Comparison of ENCODE assay signal across 25 cellular contexts in the genomic region with DNA sequence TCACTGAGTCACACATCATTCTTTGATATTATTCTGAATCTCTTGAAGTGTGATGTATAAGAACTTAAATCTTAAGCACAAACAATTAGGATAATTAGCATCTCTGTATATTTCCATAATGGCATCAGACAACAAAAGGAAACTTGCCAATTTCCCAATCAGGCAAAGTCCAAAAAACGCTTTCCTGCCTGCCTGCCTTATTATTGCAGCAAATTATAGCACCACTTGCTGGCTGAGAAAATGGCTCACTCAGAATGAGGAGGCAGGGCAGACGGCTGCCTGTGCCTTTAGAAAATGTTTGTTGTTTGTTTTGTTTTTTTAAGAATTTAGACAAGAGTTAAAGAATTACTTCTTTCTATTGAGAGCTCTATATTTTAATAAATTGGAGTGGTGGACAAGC.
"Had no signal": no experiment of that assay in that cellular context is flagged by ENCODE, and none has a peak within 500 bp of the region (broad histone marks: within the 10 kb centered on the region; RNA-seq: fewer than 3 reads in every experiment).

No MANE protein-coding gene starts in this region.

- H3K9me3 ChIP-seq: adrenal gland, body of pancreas, colonic mucosa had no signal

- H3K27ac ChIP-seq: adrenal gland, body of pancreas, colonic mucosa had no signal

- H3K27me3 ChIP-seq: adrenal gland, body of pancreas, colonic mucosa had no signal

- ATAC-seq: activated CD4-positive, alpha-beta T cell treated with anti-CD3 and anti-CD28 coated beads for 36 hours; activated CD8-positive, alpha-beta memory T cell treated with anti-CD3 and anti-CD28 coated beads, Interleukin-2, amount 10 ng/mL, durations not matched to agents 7 days and 5 days; activated CD8-positive, alpha-beta T cell treated with anti-CD3 and anti-CD28 coated beads, Interleukin-2, amount 10 ng/mL, durations not matched to agents 7 days and 5 days; activated naive CD8-positive, alpha-beta T cell treated with anti-CD3 and anti-CD28 coated beads, Interleukin-2, amount 50 U/mL, for 24 hours; body of pancreas; esophagus mucosa had no signal

- H3K4me1 ChIP-seq: adrenal gland, body of pancreas, colonic mucosa had no signal

- H3K36me3 ChIP-seq: adrenal gland, colonic mucosa had no signal

- H3K4me3 ChIP-seq: adrenal gland, body of pancreas, colonic mucosa had no signal

- DNase-seq: activated CD4-positive, alpha-beta memory T cell treated with anti-CD3 and anti-CD28 coated beads for 36 hours; activated CD4-positive, alpha-beta T cell treated with anti-CD3 and anti-CD28 coated beads for 36 hours; activated CD4-positive, alpha-beta T cell treated with anti-CD3 and anti-CD28 coated beads, Interleukin-2, amount 10 ng/mL, durations not matched to agents 24 days and 14 days; activated CD4-positive, CD25-positive, alpha-beta regulatory T cell; activated CD4-positive, CD25-positive, alpha-beta regulatory T cell treated with anti-CD3 and anti-CD28 coated beads, Interleukin-2, amount 50 U/mL, for 72 hours; activated CD8-positive, alpha-beta memory T cell treated with anti-CD3 and anti-CD28 coated beads, Interleukin-2, amount 10 ng/mL, durations not matched to agents 7 days and 5 days; activated CD8-positive, alpha-beta memory T cell treated with anti-CD3 and anti-CD28 coated beads, Interleukin-2, amount 50 U/mL, for 4 hours; activated CD8-positive, alpha-beta T cell treated with anti-CD3 and anti-CD28 coated beads, Interleukin-2, amount 10 ng/mL, durations not matched to agents 7 days and 5 days; activated effector memory CD4-positive, alpha-beta T cell treated with anti-CD3 and anti-CD28 coated beads, Interleukin-2, amount 50 U/mL, for 16 hours; activated naive CD4-positive, alpha-beta T cell treated with anti-CD3 and anti-CD28 coated beads for 36 hours; activated naive CD8-positive, alpha-beta T cell treated with anti-CD3 and anti-CD28 coated beads for 36 hours; activated naive CD8-positive, alpha-beta T cell treated with anti-CD3 and anti-CD28 coated beads, Interleukin-2, amount 50 U/mL, for 24 hours; activated T-cell treated with anti-CD3 and anti-CD28 coated beads, Interleukin-2, amount 50 U/mL, for 1 hour; activated T-cell treated with anti-CD3 and anti-CD28 coated beads, Interleukin-2, amount 50 U/mL, for 48 hours; adrenal gland; amygdala; aorta; body of pancreas; caudate nucleus; cerebellar nuclear complex; colonic mucosa; effector CD8-positive, alpha-beta T cell; foreskin fibroblast; T-helper 2 cell had no signal
